Comparison of ENCODE assay signal across 13 cellular contexts in the genomic region with DNA sequence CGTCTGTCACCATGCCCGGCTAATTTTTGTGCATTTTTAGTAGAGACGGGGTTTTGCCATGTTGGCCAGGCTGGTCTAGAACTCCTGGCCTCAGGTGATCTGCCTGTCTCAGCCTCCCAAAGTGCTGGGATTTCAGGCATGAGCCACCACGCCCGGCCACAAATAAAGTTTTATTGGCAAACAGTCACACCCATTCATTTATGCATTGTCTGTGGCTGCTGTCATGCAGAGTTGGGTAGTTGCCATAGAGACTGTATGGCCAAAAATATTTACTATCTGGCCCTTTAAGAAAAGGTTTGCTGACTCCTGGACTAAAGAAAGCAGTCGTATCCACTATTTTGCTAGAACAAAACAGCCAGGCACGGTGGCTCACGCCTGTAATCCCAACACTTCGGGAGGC. TPM values are rescaled to one million over a fixed set of nuclear protein-coding genes. Genes with fewer than 3 reads are reported as not detected.
DNase-seq lines count a peak whose midpoint lies in the region; ATAC-seq, FAIRE-seq and TF ChIP-seq lines count a peak whose summit lies in the region.
"Not testable (repeated sequence)": the region's sequence is repeated elsewhere in the genome, so short reads cannot be mapped to it uniquely, and the experiment has no call there.
"Had no signal": no experiment of that assay in that cellular context is flagged by ENCODE, and none has a peak within 500 bp of the region (broad histone marks: within the 10 kb centered on the region; RNA-seq: fewer than 3 reads in every experiment).

No MANE protein-coding gene starts in this region.

- peak overlapping the region; percentile 74 for H3K27ac Mint-ChIP-seq in T-helper 17 cell

- not testable (repeated sequence) for H3K36me3 Mint-ChIP-seq in T-helper 17 cell (ENCODE audit: low read depth)

- not testable (repeated sequence) for H3K27me3 ChIP-seq in brain microvascular endothelial cell (replicated peaks)

- not testable (repeated sequence) for TF ChIP-seq CTCF in brain microvascular endothelial cell (IDR thresholded peaks at IDR 0.05; ENCODE audit: low read depth, low read length, missing control alignments)

- H3K9me3 ChIP-seq in T-helper 17 cell (ENCODE audit: control insufficient read depth, low read length, poor library complexity, severe bottlenecking) = not testable (repeated sequence)

- not testable (repeated sequence) for H3K27ac ChIP-seq in brain microvascular endothelial cell

- peak; percentile 35 for DNase-seq in A172 (ENCODE audit: low spot score)
- DNase-seq in GM12891 (ENCODE audit: insufficient read length, low spot score); T-helper 17 cell: not testable (repeated sequence)
- DNase-seq in NCI-H748 (lab: John Stamatoyannopoulos, UW; ENCODE audit: unreplicated experiment) = peak; percentile 34
- peak; percentile 30 for DNase-seq in brain microvascular endothelial cell
- peak; percentile 40 for DNase-seq in kidney tubule cell (ENCODE audit: low spot score)
- peak; percentile 62 for DNase-seq in renal cortical epithelial cell (ENCODE audit: low read depth)

- H3K27me3 Mint-ChIP-seq in T-helper 17 cell = not testable (repeated sequence)

- in situ Hi-C loops in brain microvascular endothelial cell (cut with HindIII; ENCODE audit: low pct_ligation_motif_present, low sequenced_read_pairs) = not testable (repeated sequence)

- peaks cover 13% of the 10 kb centered on the region for H3K4me1 Mint-ChIP-seq in T-helper 17 cell

- TF ChIP-seq RAD21 in Ishikawa (IDR thresholded peaks at IDR 0.05; ENCODE audit: low read depth) = not testable (repeated sequence)

- not testable (repeated sequence) for H3K4me3 Mint-ChIP-seq in T-helper 17 cell

- not testable (repeated sequence) for FAIRE-seq in GM12891 (lab: Jason Lieb, UNC)

- TF ChIP-seq EP300 in Ishikawa (IDR thresholded peaks at IDR 0.05; ENCODE audit: borderline replicate concordance) = peak; percentile 12; the same call in 1 of the 2 replicates

- TF ChIP-seq POLR2A in GM12891 (IDR thresholded peaks at IDR 0.05; ENCODE audit: low read depth, low read length) = not testable (repeated sequence)

- not testable (repeated sequence) for H3K4me3 ChIP-seq in brain microvascular endothelial cell (ENCODE audit: low read depth, low read length)

- ATAC-seq in T-helper 17 cell = not testable (repeated sequence)

- not testable (repeated sequence) for H3K36me3 ChIP-seq in brain microvascular endothelial cell (replicated peaks)

TF ChIP-seq in GM12891, 5 proteins besides CTCF, POLR2A, EP300 and RAD21:
- TF ChIP-seq POU2F2 (IDR thresholded peaks at IDR 0.05; ENCODE audit: low read depth, low read length) = 0 out of 2 replicates have a peak, but pooled peaks have one; percentile 22

TF ChIP-seq in Ishikawa, 13 proteins besides CTCF, POLR2A, EP300 and RAD21:
- peak; percentile 43 for TF ChIP-seq TEAD4 (IDR thresholded peaks at IDR 0.05)
- TF ChIP-seq, protein P1, sequence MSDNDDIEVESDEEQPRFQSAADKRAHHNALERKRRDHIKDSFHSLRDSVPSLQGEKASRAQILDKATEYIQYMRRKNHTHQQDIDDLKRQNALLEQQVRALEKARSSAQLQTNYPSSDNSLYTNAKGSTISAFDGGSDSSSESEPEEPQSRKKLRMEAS (IDR thresholded peaks at IDR 0.05) = peak; percentile 24; the same call in 1 of the 2 replicates
- 0 out of 2 replicates have a peak, but pooled peaks have one; percentile 26 for TF ChIP-seq TCF12 (IDR thresholded peaks at IDR 0.05; ENCODE audit: low read depth)
- TF ChIP-seq NFIC (IDR thresholded peaks at IDR 0.05) = 0 out of 2 replicates have a peak, but pooled peaks have one; percentile 26

RNA-seq across cellular contexts. Expression of a gene that starts 5.6 kb away (rescaled TPM):
- total RNA-seq in A172 (2014; rRNA removed; shearing (Covaris generic)) = 1.3 and 2.6 TPM in 2 replicates
- polyA plus RNA-seq in GM12891 (2012; ENCODE audit: low read depth, missing spikeins) = 1.9 TPM
- total RNA-seq in T-helper 17 cell = 1 to 10 TPM; 6.7 to 7.7 TPM
- total RNA-seq in renal cortical epithelial cell = 23.4 and 49.7 TPM in 2 replicates

RNA-seq across cellular contexts. Expression of a gene that starts 12.2 kb away (rescaled TPM):
- total RNA-seq in A172 (2014; rRNA removed; shearing (Covaris generic)) = 54.9 and 114 TPM in 2 replicates
- polyA plus RNA-seq in GM12891 (2012; ENCODE audit: low read depth, missing spikeins) = 64.5 TPM
- total RNA-seq in T-helper 17 cell = 10 to 100 TPM; 15.3 to 21.9 TPM
- 203 and 241 TPM in 2 replicates for total RNA-seq in renal cortical epithelial cell

RNA-seq across cellular contexts. Expression of a gene that starts 12.5 kb away (rescaled TPM):
- 1.3 and 10.1 TPM in 2 replicates for total RNA-seq in A172 (2014; rRNA removed; shearing (Covaris generic))
- 20.4 TPM for polyA plus RNA-seq in GM12891 (2012; ENCODE audit: low read depth, missing spikeins)
- total RNA-seq in T-helper 17 cell (10 to 100 TPM; 55.8 to 64.1 TPM), renal cortical epithelial cell (2.3 and 6.8 TPM in 2 replicates)

RNA-seq across cellular contexts. Expression of a gene that starts 21.4 kb away (rescaled TPM):
- 15.7 and 19.4 TPM in 2 replicates for total RNA-seq in A172 (2014; rRNA removed; shearing (Covaris generic))
- 1.7 TPM for polyA plus RNA-seq in GM12891 (2012; ENCODE audit: low read depth, missing spikeins)
- 1 to 10 TPM; 7.1 to 7.5 TPM for total RNA-seq in T-helper 17 cell
- 3.3 and 14.5 TPM in 2 replicates for total RNA-seq in renal cortical epithelial cell

RNA-seq across cellular contexts. Expression of a gene that starts 37.9 kb away (rescaled TPM):
- not detected in 2 replicates for total RNA-seq in A172 (2014; rRNA removed; shearing (Covaris generic))
- polyA plus RNA-seq in GM12891 (2012; ENCODE audit: low read depth, missing spikeins) = not detected
- total RNA-seq in T-helper 17 cell (not detected), renal cortical epithelial cell (not detected in 2 replicates)
- total RNA-seq: Caco-2; CD4-positive, alpha-beta T cell; NCI-H460; OCI-LY7; T-helper 1 cell treated with Interleukin-12 subunit alpha and Interleukin-12 subunit beta and Interleukin-4 antibody, amounts not matched to agents 30 ng/mL and 1 ng/mL, for 36 hours had no signal
